In genomic region chrX:154019061-154019621, GRCh38 we compare ENCODE assay signal across 8 cellular contexts. TPM values are rescaled to one million over a fixed set of nuclear protein-coding genes. Genes with fewer than 3 reads are reported as not detected.
DNase-seq lines count a peak whose midpoint lies in the region; ATAC-seq, FAIRE-seq and TF ChIP-seq lines count a peak whose summit lies in the region.

No MANE protein-coding gene starts in this region.

- peak overlapping the region; percentile 14 to 32 for H3K4me3 ChIP-seq in kidney (ENCODE audit: low read length in 2 of 2)

- H3K27me3 Mint-ChIP-seq in activated naive CD8-positive, alpha-beta T cell treated with anti-CD3 and anti-CD28 coated beads, Interleukin-2, amount 10 ng/mL, durations not matched to agents 7 days and 5 days = no peaks in the 10 kb centered on the region
- no peaks in the 10 kb centered on the region for H3K27me3 Mint-ChIP-seq in stimulated activated naive CD8-positive, alpha-beta T cell treated with anti-CD3 and anti-CD28 coated beads, Interleukin-15, amount 100 ng/mL, for 72 hours

- H3K4me1 Mint-ChIP-seq in activated naive CD8-positive, alpha-beta T cell treated with anti-CD3 and anti-CD28 coated beads, Interleukin-2, amount 10 ng/mL, durations not matched to agents 7 days and 5 days = peaks cover 8% of the 10 kb centered on the region
- H3K4me1 Mint-ChIP-seq in stimulated activated naive CD8-positive, alpha-beta T cell treated with anti-CD3 and anti-CD28 coated beads, Interleukin-15, amount 100 ng/mL, for 72 hours = peaks cover 47% of the 10 kb centered on the region

- no peaks in the 10 kb centered on the region for H3K9me3 Mint-ChIP-seq in activated naive CD8-positive, alpha-beta T cell treated with anti-CD3 and anti-CD28 coated beads, Interleukin-2, amount 10 ng/mL, durations not matched to agents 7 days and 5 days
- no peaks in the 10 kb centered on the region for H3K9me3 Mint-ChIP-seq in stimulated activated naive CD8-positive, alpha-beta T cell treated with anti-CD3 and anti-CD28 coated beads, Interleukin-15, amount 100 ng/mL, for 72 hours

- peak overlapping the region; percentile 32 to 53 for H3K27ac ChIP-seq in kidney (ENCODE audit: low read depth in 2 of 2, low read length in 2 of 2)

- peak overlapping the region; percentile 89 for H3K4me3 Mint-ChIP-seq in activated naive CD8-positive, alpha-beta T cell treated with anti-CD3 and anti-CD28 coated beads, Interleukin-2, amount 10 ng/mL, durations not matched to agents 7 days and 5 days
- peak overlapping the region; percentile 87 to 92 for H3K4me3 Mint-ChIP-seq in stimulated activated naive CD8-positive, alpha-beta T cell treated with anti-CD3 and anti-CD28 coated beads, Interleukin-15, amount 100 ng/mL, for 72 hours

- FAIRE-seq in kidney (lab: Jason Lieb, UNC) = no peak

- POLR2A ChIA-PET in activated naive CD8-positive, alpha-beta T cell treated with anti-CD3 and anti-CD28 coated beads, Interleukin-2, amount 10 ng/mL, durations not matched to agents 7 days and 5 days (lab: Charles Lee) = interaction anchor here (1.2 to 5.5 kb wide), 6 partner anchors 17 to 303 kb away, joined by 3 to 35 read pairs (median 6); partner anchors contain the start of genes HCFC1 and TMEM187

- intact Hi-C loops in kidney (cut with DNase I) = no loop called here

- peak overlapping the region; percentile 26 to 41 for H3K9ac ChIP-seq in kidney (ENCODE audit: low read length in 2 of 2)

- ATAC-seq in GM18907 (IDR thresholded peaks at IDR 0.05; ENCODE audit: unreplicated experiment) (peak; percentile 18), HG03342 (IDR thresholded peaks at IDR 0.05; ENCODE audit: unreplicated experiment) (peak; percentile 7)
- ATAC-seq in activated naive CD8-positive, alpha-beta T cell treated with anti-CD3 and anti-CD28 coated beads, Interleukin-2, amount 10 ng/mL, durations not matched to agents 7 days and 5 days (ENCODE audit: low read depth) = peak; percentile 23
- peak; percentile 44 for ATAC-seq in stimulated activated naive CD8-positive, alpha-beta T cell treated with anti-CD3 and anti-CD28 coated beads, Interleukin-15, amount 100 ng/mL, for 72 hours

- in situ Hi-C loops in ACHN (cut with HindIII; ENCODE audit: low pct_ligation_motif_present, low pct_unique_long_range_greater_than_20kb, low sequenced_read_pairs) = no loop called here

- H3K36me3 ChIP-seq in kidney (ENCODE audit: control insufficient read depth in 1 of 2, insufficient read depth in 2 of 2, low read length in 2 of 2) = peaks cover 0 to 2% of the 10 kb centered on the region in 2 donors

- DNase-seq in activated naive CD8-positive, alpha-beta T cell treated with anti-CD3 and anti-CD28 coated beads, Interleukin-2, amount 10 ng/mL, durations not matched to agents 7 days and 5 days = peak; percentile 44
- DNase-seq in kidney (peak; percentile 77), DMS 273 treated with DMSO at 0.1 percent for 48 hours (lab: John Stamatoyannopoulos, UW) (no peak), ACHN (no peak), NCI-H1694 treated with DMSO at 0.1 percent for 48 hours (lab: John Stamatoyannopoulos, UW) (no peak)
- peak; percentile 13 to 46 for DNase-seq in stimulated activated naive CD8-positive, alpha-beta T cell treated with anti-CD3 and anti-CD28 coated beads, Interleukin-15, amount 100 ng/mL, for 72 hours

- peak overlapping the region; percentile 90 for H3K27ac Mint-ChIP-seq in activated naive CD8-positive, alpha-beta T cell treated with anti-CD3 and anti-CD28 coated beads, Interleukin-2, amount 10 ng/mL, durations not matched to agents 7 days and 5 days
- peak overlapping the region; percentile 96 for H3K27ac Mint-ChIP-seq in stimulated activated naive CD8-positive, alpha-beta T cell treated with anti-CD3 and anti-CD28 coated beads, Interleukin-15, amount 100 ng/mL, for 72 hours

- H3K36me3 Mint-ChIP-seq in activated naive CD8-positive, alpha-beta T cell treated with anti-CD3 and anti-CD28 coated beads, Interleukin-2, amount 10 ng/mL, durations not matched to agents 7 days and 5 days = peaks cover 8% of the 10 kb centered on the region

- H3K4me1 ChIP-seq in kidney (ENCODE audit: control insufficient read depth in 1 of 2, insufficient read depth in 1 of 2, low read depth in 1 of 2, low read length in 2 of 2) = peaks cover 5 to 9% of the 10 kb centered on the region in 2 donors

- H3K9me3 ChIP-seq in kidney (ENCODE audit: control insufficient read depth in 1 of 2, low read length in 2 of 2) = no peaks in the 10 kb centered on the region

- no peak for TF ChIP-seq CTCF in kidney (IDR thresholded peaks at IDR 0.05; ENCODE audit: borderline replicate concordance, extremely low read depth, insufficient read depth)

RNA-seq across cellular contexts. Expression of gene IRAK1, which starts 0.6 kb away (rescaled TPM):
- total RNA-seq in activated naive CD8-positive, alpha-beta T cell treated with anti-CD3 and anti-CD28 coated beads, Interleukin-2, amount 10 ng/mL, durations not matched to agents 7 days and 5 days = 100 to 1,000 TPM; 127 to 135 TPM
- 85.3 TPM for total RNA-seq in kidney
- polyA plus RNA-seq in kidney (ENCODE audit: insufficient read depth, low read depth, low replicate concordance) = 46.6 TPM

RNA-seq across cellular contexts. Expression of gene TMEM187, which starts 46.6 kb away (rescaled TPM):
- 1 to 10 TPM; 8.6 to 9.7 TPM for total RNA-seq in activated naive CD8-positive, alpha-beta T cell treated with anti-CD3 and anti-CD28 coated beads, Interleukin-2, amount 10 ng/mL, durations not matched to agents 7 days and 5 days
- 9.6 TPM for total RNA-seq in kidney
- polyA plus RNA-seq in kidney (ENCODE audit: insufficient read depth, low read depth, low replicate concordance) = 12.4 TPM

RNA-seq across cellular contexts. Expression of gene HCFC1, which starts 47.5 kb away (rescaled TPM):
- total RNA-seq in activated naive CD8-positive, alpha-beta T cell treated with anti-CD3 and anti-CD28 coated beads, Interleukin-2, amount 10 ng/mL, durations not matched to agents 7 days and 5 days = 100 to 1,000 TPM; 101 to 107 TPM
- 54.6 TPM for total RNA-seq in kidney
- polyA plus RNA-seq in kidney (ENCODE audit: insufficient read depth, low read depth, low replicate concordance) = 13.5 TPM

Comparison
In these comparisons a context has a peak if more than half of its experiments do, and no peak if none do; other contexts are left out.
1. DNase-seq: peak in activated naive CD8-positive, alpha-beta T cell treated with anti-CD3 and anti-CD28 coated beads, Interleukin-2, amount 10 ng/mL, durations not matched to agents 7 days and 5 days (single experiment), kidney (single experiment) and stimulated activated naive CD8-positive, alpha-beta T cell treated with anti-CD3 and anti-CD28 coated beads, Interleukin-15, amount 100 ng/mL, for 72 hours (2 of 2); none in DMS 273 treated with DMSO at 0.1 percent for 48 hours (single experiment), ACHN (single experiment) and NCI-H1694 treated with DMSO at 0.1 percent for 48 hours (single experiment).
2. Peak in every context shown above with its lines, with median percentiles within 50 percentile points of each other: ATAC-seq.